Comparison of ENCODE assay signal across 15 cellular contexts in the genomic region with DNA sequence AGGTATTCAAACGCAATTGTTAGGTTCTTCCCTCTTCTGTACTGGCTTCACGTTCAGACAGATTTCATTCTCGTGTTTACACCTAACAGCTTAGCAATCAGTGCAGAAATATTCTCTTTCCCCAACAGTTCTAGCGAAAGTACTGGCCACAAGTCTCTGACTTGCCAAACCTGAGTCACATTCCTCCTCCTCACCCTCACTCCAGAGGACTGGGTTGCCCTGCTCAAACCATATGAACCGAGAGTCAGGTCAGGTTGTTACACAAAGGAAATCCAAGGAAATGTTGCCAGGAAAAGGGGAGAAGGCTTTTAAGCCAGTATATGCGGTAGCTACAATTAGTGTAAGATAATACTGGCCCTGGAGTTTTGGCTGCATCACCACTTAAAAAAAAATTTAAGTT.
"Had no signal": no experiment of that assay in that cellular context is flagged by ENCODE, and none has a peak within 500 bp of the region (broad histone marks: within the 10 kb centered on the region; RNA-seq: fewer than 3 reads in every experiment).

No MANE protein-coding gene starts in this region.

- H3K27ac ChIP-seq: coronary artery, parathyroid adenoma, tibial artery, uterus, VCaP had no signal

- H3K9ac ChIP-seq: parathyroid adenoma had no signal

- H3K4me3 ChIP-seq: coronary artery, tibial artery, uterus had no signal

- H3K4me1 ChIP-seq: parathyroid adenoma, tibial artery, uterus had no signal

- DNase-seq: activated CD4-positive, alpha-beta T cell treated with anti-CD3 and anti-CD28 coated beads for 4 hours; activated CD8-positive, alpha-beta memory T cell treated with anti-CD3 and anti-CD28 coated beads, Interleukin-2, amount 50 U/mL, for 4 hours; activated CD8-positive, alpha-beta T cell treated with anti-CD3 and anti-CD28 coated beads for 36 hours; activated naive CD8-positive, alpha-beta T cell treated with anti-CD3 and anti-CD28 coated beads, Interleukin-2, amount 10 ng/mL, durations not matched to agents 7 days and 5 days; activated T-cell treated with anti-CD3 and anti-CD28 coated beads, Interleukin-2, amount 50 U/mL, for 72 hours; aorta; effector CD4-positive, alpha-beta T cell; hippocampal formation; naive B cell; small intestine; tibial artery; uterus had no signal

- H3K36me3 ChIP-seq: tibial artery, uterus had no signal

- FAIRE-seq: small intestine had no signal

- H3K27me3 ChIP-seq: tibial artery, uterus had no signal

- ATAC-seq: activated CD8-positive, alpha-beta T cell treated with anti-CD3 and anti-CD28 coated beads for 36 hours; activated T-cell treated with anti-CD3 and anti-CD28 coated beads, Interleukin-2, amount 50 U/mL, for 72 hours had no signal

- H3K9me3 ChIP-seq: tibial artery, uterus had no signal
